Comparison of ENCODE assay signal across 1 cellular context in genomic region chr21:33931799-33932390, GRCh38.
TF ChIP-seq lines count a peak whose summit lies in the region.

No MANE protein-coding gene starts in this region.

TF ChIP-seq in K562, 482 proteins besides CTCF, POLR2A, EP300 and RAD21 (continued from another document):
- TF ChIP-seq VEZF1 (CRISPR knock-in tag; IDR thresholded peaks at IDR 0.05), result no peak
- TF ChIP-seq MEF2D (tag; conservative IDR thresholded peaks at IDR 0.05; ENCODE audit: low read depth), result no peak
- no peak for TF ChIP-seq SMAD4 (CRISPR knock-in tag; conservative IDR thresholded peaks at IDR 0.05)
- TF ChIP-seq PTBP1 (IDR thresholded peaks at IDR 0.05; ENCODE audit: low read depth, low read length), result no peak
- TF ChIP-seq RBM22 (IDR thresholded peaks at IDR 0.05; ENCODE audit: low read depth, low read length, poor library complexity, severe bottlenecking), result no peak
- no peak for TF ChIP-seq SREBF1 (IDR thresholded peaks at IDR 0.05; ENCODE audit: borderline replicate concordance, low read depth, low read length)
- peak; percentile 48; the same call in 1 of the 2 replicates for TF ChIP-seq KAT7 (CRISPR knock-in tag; IDR thresholded peaks at IDR 0.05; ENCODE audit: borderline replicate concordance)
- TF ChIP-seq ZNF583 (CRISPR knock-in tag; IDR thresholded peaks at IDR 0.05), result no peak
- no peak for TF ChIP-seq PBX2 (CRISPR knock-in tag; IDR thresholded peaks at IDR 0.05; ENCODE audit: low read depth)
- 0 out of 2 replicates have a peak, but pooled peaks have one; percentile 4 for TF ChIP-seq PBX2 (tag; conservative IDR thresholded peaks at IDR 0.05; ENCODE audit: low read depth)
- TF ChIP-seq NR3C1 (CRISPR knock-in tag; IDR thresholded peaks at IDR 0.05), result no peak
- TF ChIP-seq ZNF586 (CRISPR knock-in tag; conservative IDR thresholded peaks at IDR 0.05), result no peak
- TF ChIP-seq ETV6 (IDR thresholded peaks at IDR 0.05; ENCODE audit: borderline replicate concordance in 1 of 2, low read depth in 2 of 2, low read length in 1 of 2), result no peak
- TF ChIP-seq ETV6 (CRISPR knock-in tag; IDR thresholded peaks at IDR 0.05; ENCODE audit: borderline replicate concordance), result no peak
- no peak for TF ChIP-seq ZFP30 (CRISPR knock-in tag; IDR thresholded peaks at IDR 0.05; ENCODE audit: borderline replicate concordance)
- no peak for TF ChIP-seq GTF2F1 (IDR thresholded peaks at IDR 0.05; ENCODE audit: low read depth, low read length)
- TF ChIP-seq ZBTB5 (IDR thresholded peaks at IDR 0.05), result no peak
- TF ChIP-seq RUNX1 (IDR thresholded peaks at IDR 0.05; ENCODE audit: low read depth), result no peak
- no peak for TF ChIP-seq ZNF12 (CRISPR knock-in tag; IDR thresholded peaks at IDR 0.05)
- no peak for TF ChIP-seq SMC3 (conservative IDR thresholded peaks at IDR 0.05; ENCODE audit: insufficient read depth, low read depth, low read length)
- no peak for TF ChIP-seq NCOA4 (IDR thresholded peaks at IDR 0.05; ENCODE audit: partially characterized antibody)
- TF ChIP-seq ZEB2 (IDR thresholded peaks at IDR 0.05), result no peak
- TF ChIP-seq KLF6 (CRISPR knock-in tag; IDR thresholded peaks at IDR 0.05; ENCODE audit: borderline replicate concordance), result no peak
- no peak for TF ChIP-seq IRF9 (tag; IDR thresholded peaks at IDR 0.05)
- no peak for TF ChIP-seq RFX1 (IDR thresholded peaks at IDR 0.05)
- TF ChIP-seq ZNF3 (CRISPR knock-in tag; IDR thresholded peaks at IDR 0.05), result no peak
- no peak for TF ChIP-seq TAF9B (IDR thresholded peaks at IDR 0.05; ENCODE audit: partially characterized antibody)
- no peak for TF ChIP-seq IFI16 (CRISPR knock-in tag; IDR thresholded peaks at IDR 0.05)
- no peak for TF ChIP-seq ZNF311 (CRISPR knock-in tag; IDR thresholded peaks at IDR 0.05)
- TF ChIP-seq BRD9 (IDR thresholded peaks at IDR 0.05; ENCODE audit: low read depth, partially characterized antibody), result peak; percentile 6
- TF ChIP-seq SAP30 (IDR thresholded peaks at IDR 0.05; ENCODE audit: borderline replicate concordance, insufficient read depth, low read depth, low read length, poor library complexity, severe bottlenecking), result peak; percentile 11
- peak; percentile 51 for TF ChIP-seq GABPA (tag; conservative IDR thresholded peaks at IDR 0.05; ENCODE audit: low read depth)
- TF ChIP-seq CREBBP (IDR thresholded peaks at IDR 0.05; ENCODE audit: low read depth, low read length), result no peak
- TF ChIP-seq TOE1 (IDR thresholded peaks at IDR 0.05; ENCODE audit: borderline replicate concordance), result no peak
- no peak for TF ChIP-seq TOE1 (CRISPR knock-in tag; IDR thresholded peaks at IDR 0.05; ENCODE audit: borderline replicate concordance, low read depth)
- TF ChIP-seq TRIM24 (IDR thresholded peaks at IDR 0.05), result no peak
- no peak for TF ChIP-seq RAD51 (IDR thresholded peaks at IDR 0.05; ENCODE audit: borderline replicate concordance, low read depth)
- TF ChIP-seq POLR2H (tag; IDR thresholded peaks at IDR 0.05; ENCODE audit: low read depth), result 0 out of 2 replicates have a peak, but pooled peaks have one; percentile 32
- no peak for TF ChIP-seq CREB1 (IDR thresholded peaks at IDR 0.05)
- no peak; the same call in 1 of the 2 replicates for TF ChIP-seq CREB1 (CRISPR knock-in tag; IDR thresholded peaks at IDR 0.05)
- 0 out of 2 replicates have a peak, but pooled peaks have one; percentile 49 for TF ChIP-seq ESRRA (IDR thresholded peaks at IDR 0.05; ENCODE audit: borderline replicate concordance, low read depth)
TF ChIP-seq in K562: peak in this region for 15.
